1 cellular context compared by ENCODE assay signal in genomic region chr6:42627674-42628073, GRCh38.
A peak's percentile ranks its signal among the peaks of the same experiment; 100 is the strongest.
TF ChIP-seq lines count a peak whose summit lies in the region.

No MANE protein-coding gene starts in this region.

TF ChIP-seq in HEK293, 187 proteins besides CTCF, POLR2A, EP300 and RAD21 (continued from another document):
- TF ChIP-seq PRDM6 (tag by site-specific recombination; IDR thresholded peaks at IDR 0.05) (peak; percentile 55), YY2 (tag by site-specific recombination; IDR thresholded peaks at IDR 0.05) (no peak), ZNF146 (tag by site-specific recombination; IDR thresholded peaks at IDR 0.05) (no peak)
